In the genomic region with DNA sequence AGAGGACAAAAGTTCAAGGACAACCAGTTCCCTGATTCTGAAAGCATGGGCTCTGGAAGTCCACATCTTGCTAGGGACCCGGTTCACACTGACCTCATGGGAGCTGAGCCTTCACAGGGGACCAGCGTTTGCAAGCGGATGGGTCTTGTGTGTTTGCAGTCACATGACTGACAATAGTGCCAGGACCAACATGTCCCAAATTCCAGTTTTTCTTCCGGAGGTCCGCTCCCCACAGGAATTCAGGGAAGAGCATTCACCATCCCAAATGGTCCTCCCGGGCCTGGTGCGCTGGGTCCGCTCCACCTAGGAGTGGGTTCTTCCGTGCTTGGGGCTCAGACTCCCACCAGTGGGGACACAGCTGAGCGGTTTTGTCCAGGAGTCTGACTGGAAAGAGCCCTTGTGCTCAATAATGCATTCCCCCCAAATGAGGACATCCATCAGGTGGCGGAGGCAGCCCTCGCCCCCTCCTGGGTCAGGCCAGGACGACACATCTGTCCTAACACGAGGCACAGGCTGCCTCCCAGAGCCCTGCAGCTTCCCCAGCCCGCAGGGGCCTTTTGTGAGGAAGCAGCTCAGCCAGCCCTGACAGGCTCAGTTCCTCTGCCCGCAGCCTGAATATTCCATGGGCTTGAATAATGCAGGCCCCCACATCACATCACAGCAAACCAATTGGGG, we compare ENCODE assay signal across 1 cellular context.
TF ChIP-seq lines count a peak whose summit lies in the region.

No MANE protein-coding gene starts in this region.

TF ChIP-seq in GM23338, 12 proteins besides CTCF, POLR2A, EP300 and RAD21 (continued from another document):
- TF ChIP-seq POLR2AphosphoS5 (IDR thresholded peaks at IDR 0.05; ENCODE audit: low read depth) = no peak
- no peak for TF ChIP-seq JUNB (IDR thresholded peaks at IDR 0.05; ENCODE audit: unreplicated experiment)
- TF ChIP-seq NANOG (IDR thresholded peaks at IDR 0.05; ENCODE audit: borderline replicate concordance) = no peak
TF ChIP-seq in GM23338: peak in this region for 0.
